Comparison of ENCODE assay signal across 15 cellular contexts in the genomic region with DNA sequence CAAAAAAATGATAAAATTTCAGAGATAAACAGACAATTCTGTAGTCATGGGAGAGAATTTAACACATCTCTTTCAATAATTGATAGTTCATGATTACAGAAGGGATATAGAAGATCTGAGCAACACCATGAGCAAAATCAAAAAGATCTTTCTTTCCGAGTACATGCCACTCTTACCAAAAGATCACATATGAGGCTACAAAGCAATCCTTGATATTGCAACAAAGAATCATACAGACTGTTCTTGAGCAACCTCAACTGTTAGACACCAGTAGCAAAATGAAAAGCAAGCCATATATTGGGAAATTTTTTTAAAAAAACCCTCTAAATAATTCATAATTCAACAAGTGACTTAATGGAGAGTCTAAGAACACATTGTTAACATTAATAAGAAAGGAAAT.
"Had no signal": no experiment of that assay in that cellular context is flagged by ENCODE, and none has a peak within 500 bp of the region (broad histone marks: within the 10 kb centered on the region; RNA-seq: fewer than 3 reads in every experiment).

No MANE protein-coding gene starts in this region.

- H3K36me3 Mint-ChIP-seq: naive thymus-derived CD8-positive, alpha-beta T cell had no signal

- H3K9me3 Mint-ChIP-seq: naive thymus-derived CD8-positive, alpha-beta T cell; stimulated activated naive CD8-positive, alpha-beta T cell treated with anti-CD3 and anti-CD28 coated beads, Interleukin-15, Interleukin-2, amounts not matched to agents 100 ng/mL and 50 ng/mL, for 24 hours had no signal

- H3K27ac Mint-ChIP-seq: stimulated activated naive CD8-positive, alpha-beta T cell treated with anti-CD3 and anti-CD28 coated beads, Interleukin-15, Interleukin-2, amounts not matched to agents 100 ng/mL and 50 ng/mL, for 24 hours had no signal

- H3K4me1 ChIP-seq: uterus had no signal

- H3K4me3 ChIP-seq: colonic mucosa, esophagus squamous epithelium, hepatocyte, tibial artery, upper lobe of left lung, uterus had no signal

- H3K9me3 ChIP-seq: colonic mucosa, esophagus squamous epithelium, neutrophil, tibial artery, upper lobe of left lung, uterus had no signal

- H3K27ac ChIP-seq: colonic mucosa, esophagus squamous epithelium, hepatocyte, neutrophil, tibial artery, upper lobe of left lung, uterus had no signal

- DNase-seq: colonic mucosa; dermis blood vessel endothelial cell; esophagus squamous epithelium; foreskin fibroblast; left colon; left ventricle myocardium superior; naive thymus-derived CD8-positive, alpha-beta T cell; posterior cingulate gyrus; tibial artery; upper lobe of left lung; uterus had no signal

- H3K36me3 ChIP-seq: colonic mucosa, esophagus squamous epithelium, neutrophil, tibial artery, upper lobe of left lung, uterus had no signal

- H3K4me3 Mint-ChIP-seq: naive thymus-derived CD8-positive, alpha-beta T cell; stimulated activated naive CD8-positive, alpha-beta T cell treated with anti-CD3 and anti-CD28 coated beads, Interleukin-15, Interleukin-2, amounts not matched to agents 100 ng/mL and 50 ng/mL, for 24 hours had no signal

- ATAC-seq: left colon; left ventricle myocardium superior; naive thymus-derived CD8-positive, alpha-beta T cell; sciatic nerve had no signal

- H3K27me3 ChIP-seq: colonic mucosa, hepatocyte, neutrophil, upper lobe of left lung, uterus had no signal
